Comparison of ENCODE assay signal across 26 cellular contexts in genomic region chr5:130992621-130993020, GRCh38.
"Had no signal": no experiment of that assay in that cellular context is flagged by ENCODE, and none has a peak within 500 bp of the region (broad histone marks: within the 10 kb centered on the region; RNA-seq: fewer than 3 reads in every experiment).

No MANE protein-coding gene starts in this region.

- ATAC-seq: effector memory CD8-positive, alpha-beta T cell; esophagus mucosa; heart right ventricle; natural killer cell had no signal

- H3K36me3 ChIP-seq: adrenal gland, ascending aorta, breast epithelium, colonic mucosa, heart right ventricle, left lung, ovary, prostate gland, thoracic aorta, upper lobe of left lung had no signal

- DNase-seq: activated B cell treated with CpG ODN at 0.5 μM for 24 hours; activated CD4-positive, alpha-beta memory T cell treated with anti-CD3 and anti-CD28 coated beads, Interleukin-2, amount 10 ng/mL, durations not matched to agents 7 days and 5 days; activated CD4-positive, alpha-beta T cell treated with anti-CD3 and anti-CD28 coated beads for 48 hours; activated gamma-delta T cell treated with Interleukin-2 at 50 U/mL for 16 hours; adrenal gland; colonic mucosa; dorsolateral prefrontal cortex; effector memory CD8-positive, alpha-beta T cell; heart right ventricle; immature natural killer cell; left lung; midbrain; natural killer cell; ovary; stimulated activated CD4-positive, alpha-beta T cell treated with anti-CD3 and anti-CD28 coated beads, Interleukin-4, amount 100 ng/mL, for 24 hours; stimulated activated naive CD4-positive, alpha-beta T cell treated with Interleukin-2 at 50 U/mL for 16 hours; T1000; upper lobe of left lung had no signal

- H3K9me3 ChIP-seq: adrenal gland, ascending aorta, breast epithelium, colonic mucosa, heart right ventricle, left lung, ovary, prostate gland, thoracic aorta, upper lobe of left lung had no signal

- H3K4me3 Mint-ChIP-seq: activated B cell treated with CpG ODN at 0.5 μM for 24 hours; activated CD4-positive, alpha-beta memory T cell treated with anti-CD3 and anti-CD28 coated beads, Interleukin-2, amount 10 ng/mL, durations not matched to agents 7 days and 5 days; activated naive CD4-positive, alpha-beta T cell treated with anti-CD3 and anti-CD28 coated beads, Interleukin-2, amount 50 U/mL, for 24 hours; activated T-helper 1 cell treated with anti-CD3 and anti-CD28 coated beads, Interleukin-12 subunit alpha, Interleukin-12 subunit beta, Interleukin-2, Interleukin-4 antibody, amounts not matched to agents 30 ng/mL and 10 ng/mL and 1 ng/mL, durations not matched to agents 14 hours and 24 hours and 36 hours; effector memory CD8-positive, alpha-beta T cell; immature natural killer cell; natural killer cell had no signal

- H3K27ac ChIP-seq: adrenal gland, ascending aorta, breast epithelium, colonic mucosa, dorsolateral prefrontal cortex, heart right ventricle, left lung, ovary, prostate gland, thoracic aorta, upper lobe of left lung had no signal

- H3K4me1 ChIP-seq: adrenal gland, ascending aorta, breast epithelium, colonic mucosa, heart right ventricle, left lung, prostate gland, upper lobe of left lung had no signal

- H3K4me3 ChIP-seq: adrenal gland, ascending aorta, breast epithelium, colonic mucosa, dorsolateral prefrontal cortex, heart right ventricle, left lung, lung, ovary, prostate gland, thoracic aorta, upper lobe of left lung had no signal

- H3K27me3 Mint-ChIP-seq: activated naive CD4-positive, alpha-beta T cell treated with anti-CD3 and anti-CD28 coated beads, Interleukin-2, amount 50 U/mL, for 24 hours had no signal

- H3K36me3 Mint-ChIP-seq: activated naive CD4-positive, alpha-beta T cell treated with anti-CD3 and anti-CD28 coated beads, Interleukin-2, amount 50 U/mL, for 24 hours; immature natural killer cell; natural killer cell had no signal

- H3K27ac Mint-ChIP-seq: activated B cell treated with CpG ODN at 0.5 μM for 24 hours; activated CD4-positive, alpha-beta memory T cell treated with anti-CD3 and anti-CD28 coated beads, Interleukin-2, amount 10 ng/mL, durations not matched to agents 7 days and 5 days; activated naive CD4-positive, alpha-beta T cell treated with anti-CD3 and anti-CD28 coated beads, Interleukin-2, amount 50 U/mL, for 24 hours; activated T-helper 1 cell treated with anti-CD3 and anti-CD28 coated beads, Interleukin-12 subunit alpha, Interleukin-12 subunit beta, Interleukin-2, Interleukin-4 antibody, amounts not matched to agents 30 ng/mL and 10 ng/mL and 1 ng/mL, durations not matched to agents 14 hours and 24 hours and 36 hours; effector memory CD8-positive, alpha-beta T cell; immature natural killer cell; natural killer cell had no signal

- H3K4me1 Mint-ChIP-seq: activated B cell treated with CpG ODN at 0.5 μM for 24 hours; activated CD4-positive, alpha-beta memory T cell treated with anti-CD3 and anti-CD28 coated beads, Interleukin-2, amount 10 ng/mL, durations not matched to agents 7 days and 5 days; activated naive CD4-positive, alpha-beta T cell treated with anti-CD3 and anti-CD28 coated beads, Interleukin-2, amount 50 U/mL, for 24 hours; immature natural killer cell; natural killer cell had no signal

- H3K9me3 Mint-ChIP-seq: activated B cell treated with CpG ODN at 0.5 μM for 24 hours; activated CD4-positive, alpha-beta memory T cell treated with anti-CD3 and anti-CD28 coated beads, Interleukin-2, amount 10 ng/mL, durations not matched to agents 7 days and 5 days; activated naive CD4-positive, alpha-beta T cell treated with anti-CD3 and anti-CD28 coated beads, Interleukin-2, amount 50 U/mL, for 24 hours; activated T-helper 1 cell treated with anti-CD3 and anti-CD28 coated beads, Interleukin-12 subunit alpha, Interleukin-12 subunit beta, Interleukin-2, Interleukin-4 antibody, amounts not matched to agents 30 ng/mL and 10 ng/mL and 1 ng/mL, durations not matched to agents 14 hours and 24 hours and 36 hours; effector memory CD8-positive, alpha-beta T cell; natural killer cell had no signal

- H3K27me3 ChIP-seq: adrenal gland, ascending aorta, breast epithelium, colonic mucosa, dorsolateral prefrontal cortex, heart right ventricle, left lung, ovary, upper lobe of left lung had no signal
